In genomic region chr16:30368122-30368791, GRCh38 we compare ENCODE assay signal across 1 cellular context.
TF ChIP-seq lines count a peak whose summit lies in the region.

No MANE protein-coding gene starts in this region.

TF ChIP-seq in GM23338, 12 proteins besides CTCF, POLR2A, EP300 and RAD21 (continued from another document):
- TF ChIP-seq ZNF462 (CRISPR knock-in tag; IDR thresholded peaks at IDR 0.05) (no peak), ZNF114 (CRISPR knock-in tag; IDR thresholded peaks at IDR 0.05) (no peak), JUNB (IDR thresholded peaks at IDR 0.05; ENCODE audit: unreplicated experiment) (no peak)
